In genomic region chr1:39170731-39171375, GRCh38 we compare ENCODE assay signal across 9 cellular contexts. TPM values are rescaled to one million over a fixed set of nuclear protein-coding genes. Genes with fewer than 3 reads are reported as not detected.
DNase-seq lines count a peak whose midpoint lies in the region; ATAC-seq, FAIRE-seq and TF ChIP-seq lines count a peak whose summit lies in the region.
"Had no signal": no experiment of that assay in that cellular context is flagged by ENCODE, and none has a peak within 500 bp of the region (broad histone marks: within the 10 kb centered on the region; RNA-seq: fewer than 3 reads in every experiment).

No MANE protein-coding gene starts in this region.

- TF ChIP-seq CTCF in fibroblast of villous mesenchyme (IDR thresholded peaks at IDR 0.05; ENCODE audit: insufficient read depth, low read depth, low read length), result no peak
- no peak for TF ChIP-seq CTCF in tibial artery (IDR thresholded peaks at IDR 0.05)

- peak; percentile 100 for DNase-seq in NCI-H510A (lab: John Stamatoyannopoulos, UW)
- peak; percentile 81 for DNase-seq in fibroblast of villous mesenchyme (ENCODE audit: low read depth)
- DNase-seq in HTR-8/SVneo (ENCODE audit: insufficient read length, low spot score), result no peak
- DNase-seq in GM12892 (ENCODE audit: insufficient read length), result no peak
- DNase-seq in tibial artery, result no peak
- DNase-seq: activated naive CD4-positive, alpha-beta T cell treated with anti-CD3 and anti-CD28 coated beads for 36 hours had no signal

- H3K27me3 ChIP-seq in HUES64 (ENCODE audit: insufficient read depth, low read length) (no peaks in the 10 kb centered on the region), skeletal muscle tissue (ENCODE audit: control insufficient read depth in 3 of 3, insufficient read depth in 3 of 3, low read length in 3 of 3) (no peaks in the 10 kb centered on the region), tibial artery (no peaks in the 10 kb centered on the region)

- H3K9ac ChIP-seq in HUES64 (ENCODE audit: low read depth, low read length) (no peak overlapping the region), skeletal muscle tissue (ENCODE audit: low read depth in 1 of 3, low read length in 3 of 3) (peak overlapping the region in 2 of 3 donors; percentile 19 to 43)

- peaks cover 61% of the 10 kb centered on the region for H3K4me1 ChIP-seq in HUES64 (ENCODE audit: insufficient read depth, low read length)
- H3K4me1 ChIP-seq in skeletal muscle tissue (ENCODE audit: control insufficient read depth in 3 of 3, insufficient read depth in 3 of 3, low read length in 3 of 3), result peaks cover 43 to 62% (median 51%) of the 10 kb centered on the region in 3 donors
- H3K4me1 ChIP-seq in tibial artery, result peaks cover 0 to 94% (median 59%) of the 10 kb centered on the region in 4 donors

- H3K27ac ChIP-seq in HUES64 (ENCODE audit: low read depth, low read length) (peak overlapping the region; percentile 82), skeletal muscle tissue (ENCODE audit: low read depth, low read length) (peak overlapping the region; percentile 4), tibial artery (peak overlapping the region in 1 of 2 donors; percentile 10)

- H3K4me3 ChIP-seq in HUES64 (ENCODE audit: low read length) (no peak overlapping the region), fibroblast of villous mesenchyme (ENCODE audit: low read depth, low read length) (no peak overlapping the region), skeletal muscle tissue (ENCODE audit: low read length in 3 of 3) (no peak overlapping the region), tibial artery (no peak overlapping the region)

- H3K36me3 ChIP-seq in HUES64 (ENCODE audit: insufficient read depth, low read length), result no peaks in the 10 kb centered on the region
- no peaks in the 10 kb centered on the region for H3K36me3 ChIP-seq in skeletal muscle tissue (ENCODE audit: control insufficient read depth in 3 of 3, insufficient read depth in 3 of 3, low read length in 3 of 3)
- H3K36me3 ChIP-seq in tibial artery, result no peaks in the 10 kb centered on the region

- FAIRE-seq in HTR-8/SVneo (lab: Jason Lieb, UNC) (no peak), GM12892 (lab: Jason Lieb, UNC) (no peak)

- TF ChIP-seq POLR2A in GM12892 (IDR thresholded peaks at IDR 0.05; ENCODE audit: low read depth, low read length), result no peak

- no peak for ATAC-seq in GM18502 (IDR thresholded peaks at IDR 0.05; ENCODE audit: poor library complexity, unreplicated experiment)

- 23% methylated on average over 5 of the region's 6 CpGs for WGBS in HUES64

- H3K9me3 ChIP-seq in HUES64 (ENCODE audit: insufficient read depth, low read depth, low read length), result no peaks in the 10 kb centered on the region
- H3K9me3 ChIP-seq in skeletal muscle tissue (ENCODE audit: control insufficient read depth in 3 of 3, low read length in 3 of 3), result no peaks in the 10 kb centered on the region
- no peaks in the 10 kb centered on the region for H3K9me3 ChIP-seq in tibial artery

- intact Hi-C loops in tibial artery (cut with DNase I; ENCODE audit: low total_unique reads), result no loop called here

RNA-seq across cellular contexts. Expression of gene MACF1, which starts 33.6 kb away (rescaled TPM):
- polyA plus RNA-seq in HUES64 (2013, experiment 1 of 2), result 76.3 TPM
- polyA plus RNA-seq in HUES64 (2013, experiment 2 of 2), result 81.7 TPM
- 409 and 554 TPM in 2 replicates for total RNA-seq in fibroblast of villous mesenchyme
- 226 TPM for total RNA-seq in skeletal muscle tissue
- polyA plus RNA-seq in GM12892 (2012; ENCODE audit: missing spikeins), result 93.7 TPM

Comparison
In these comparisons a context has a peak if more than half of its experiments do, and no peak if none do; other contexts are left out.
1. DNase-seq: peak in NCI-H510A (single experiment) and fibroblast of villous mesenchyme (single experiment); none in HTR-8/SVneo (single experiment), GM12892 (single experiment) and tibial artery (0 of 2).